1 cellular context compared by ENCODE assay signal in the genomic region with DNA sequence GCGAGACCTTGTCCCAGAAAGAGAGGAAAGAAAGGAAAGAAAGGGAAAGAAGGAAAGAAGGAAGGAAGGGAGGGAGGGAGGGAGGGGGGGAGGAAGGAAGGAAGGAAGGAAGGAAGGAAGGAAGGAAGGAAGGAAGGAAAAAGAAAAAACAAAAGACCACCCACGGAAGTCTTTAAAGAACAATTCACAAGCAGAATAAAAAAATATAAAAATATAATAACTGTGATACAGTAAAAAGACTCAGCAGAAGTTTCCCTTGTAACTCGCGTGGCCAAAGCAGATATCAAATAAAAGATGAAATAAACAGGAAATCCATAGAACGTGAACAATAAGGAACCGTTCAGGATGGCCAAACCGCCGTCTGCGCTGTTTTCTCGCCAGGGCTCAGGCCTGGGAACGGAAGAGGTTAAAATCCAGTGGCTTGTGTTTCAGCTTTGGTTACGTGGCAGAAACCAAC.
TF ChIP-seq lines count a peak whose summit lies in the region.

No MANE protein-coding gene starts in this region.

TF ChIP-seq in HepG2, 621 proteins besides CTCF, POLR2A, EP300 and RAD21 (continued from another document):
- no peak for TF ChIP-seq ZNF280D (CRISPR knock-in tag; IDR thresholded peaks at IDR 0.05)
- TF ChIP-seq ZNF674 (CRISPR knock-in tag; IDR thresholded peaks at IDR 0.05; ENCODE audit: low read depth) = no peak
- no peak for TF ChIP-seq ZNF781 (CRISPR knock-in tag; IDR thresholded peaks at IDR 0.05; ENCODE audit: borderline replicate concordance, not compliant biosample characterization)
- TF ChIP-seq ZNF580 (CRISPR knock-in tag; IDR thresholded peaks at IDR 0.05; ENCODE audit: borderline replicate concordance, low read depth) = no peak
- TF ChIP-seq, protein P1, sequence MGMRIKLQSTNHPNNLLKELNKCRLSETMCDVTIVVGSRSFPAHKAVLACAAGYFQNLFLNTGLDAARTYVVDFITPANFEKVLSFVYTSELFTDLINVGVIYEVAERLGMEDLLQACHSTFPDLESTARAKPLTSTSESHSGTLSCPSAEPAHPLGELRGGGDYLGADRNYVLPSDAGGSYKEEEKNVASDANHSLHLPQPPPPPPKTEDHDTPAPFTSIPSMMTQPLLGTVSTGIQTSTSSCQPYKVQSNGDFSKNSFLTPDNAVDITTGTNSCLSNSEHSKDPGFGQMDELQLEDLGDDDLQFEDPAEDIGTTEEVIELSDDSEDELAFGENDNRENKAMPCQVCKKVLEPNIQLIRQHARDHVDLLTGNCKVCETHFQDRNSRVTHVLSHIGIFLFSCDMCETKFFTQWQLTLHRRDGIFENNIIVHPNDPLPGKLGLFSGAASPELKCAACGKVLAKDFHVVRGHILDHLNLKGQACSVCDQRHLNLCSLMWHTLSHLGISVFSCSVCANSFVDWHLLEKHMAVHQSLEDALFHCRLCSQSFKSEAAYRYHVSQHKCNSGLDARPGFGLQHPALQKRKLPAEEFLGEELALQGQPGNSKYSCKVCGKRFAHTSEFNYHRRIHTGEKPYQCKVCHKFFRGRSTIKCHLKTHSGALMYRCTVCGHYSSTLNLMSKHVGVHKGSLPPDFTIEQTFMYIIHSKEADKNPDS (CRISPR knock-in tag; IDR thresholded peaks at IDR 0.05) = no peak
- TF ChIP-seq ZNF678 (CRISPR knock-in tag; IDR thresholded peaks at IDR 0.05) = no peak
- no peak for TF ChIP-seq NFIC (IDR thresholded peaks at IDR 0.05; ENCODE audit: low read length)
- TF ChIP-seq PCBP1 (IDR thresholded peaks at IDR 0.05; ENCODE audit: borderline replicate concordance, low read depth, low read length) = no peak
